Comparison of ENCODE assay signal across 15 cellular contexts in the genomic region with DNA sequence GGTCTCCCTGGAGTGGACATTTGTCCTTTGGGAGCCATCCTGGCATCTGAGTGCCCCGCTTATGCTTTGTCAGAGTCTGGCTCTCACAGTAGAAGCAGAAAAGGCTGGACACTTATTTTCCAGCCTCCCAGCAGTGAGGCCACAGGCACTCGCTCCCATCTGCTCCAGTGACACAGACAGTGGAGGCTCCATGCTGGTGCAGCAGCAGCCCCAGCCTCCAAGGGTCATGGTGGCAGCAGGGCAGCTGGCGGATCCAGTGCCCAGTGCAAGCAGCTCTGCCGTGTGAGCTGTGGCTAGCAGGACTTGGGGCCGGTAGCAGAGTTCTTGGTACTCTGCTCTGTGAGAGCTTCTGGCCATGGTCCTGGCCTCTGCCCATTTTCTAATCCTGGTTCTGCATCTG.
DNase-seq lines count a peak whose midpoint lies in the region; ATAC-seq and TF ChIP-seq lines count a peak whose summit lies in the region.
"Had no signal": no experiment of that assay in that cellular context is flagged by ENCODE, and none has a peak within 500 bp of the region (broad histone marks: within the 10 kb centered on the region; RNA-seq: fewer than 3 reads in every experiment).

No MANE protein-coding gene starts in this region.

- ATAC-seq in SK-N-SH treated with all-trans-retinoic acid at 6 μM for 48 hours (no peak), HG03025 (IDR thresholded peaks at IDR 0.05; ENCODE audit: low FRiP score, unreplicated experiment) (no peak)

- H4K20me1 ChIP-seq in SK-N-SH (ENCODE audit: insufficient read depth), result no peaks in the 10 kb centered on the region

- H3K36me3 ChIP-seq in SK-N-SH (replicated peaks in 1 of 2; ENCODE audit: control insufficient read depth in 1 of 2, insufficient read depth in 2 of 2, low read length in 1 of 2) (no peaks in the 10 kb centered on the region), ovary (no peaks in the 10 kb centered on the region)

- no peak overlapping the region for H3K9ac ChIP-seq in SK-N-SH

- no peaks in the 10 kb centered on the region for H3K79me2 ChIP-seq in SK-N-SH (ENCODE audit: insufficient read depth)

- WGBS in SK-N-SH (ENCODE audit: low lambda C conversion rate), result 44% methylated on average over 3 of the region's 5 CpGs
- WGBS in ovary, 3 donors, result 68 to 81% (median 81%) methylated on average over 5 of the region's 5 CpGs

- TF ChIP-seq RAD21 in SK-N-SH (IDR thresholded peaks at IDR 0.05; ENCODE audit: low read length), result no peak

- H3K4me1 ChIP-seq in SK-N-SH (ENCODE audit: control insufficient read depth in 1 of 2, insufficient read depth in 2 of 2, low read depth in 1 of 2, low read length in 1 of 2), result peaks cover 0 to 42% of the 10 kb centered on the region in 2 experiments; a peak in 2 of 4 replicates
- no peaks in the 10 kb centered on the region for H3K4me1 ChIP-seq in ovary (ENCODE audit: insufficient read depth)

- H3K4me2 ChIP-seq in SK-N-SH, result no peak overlapping the region

- CTCF ChIA-PET in SK-N-SH (lab: Yijun Ruan, JAX), result interaction anchor here (0.9 to 1.4 kb wide), 5 partner anchors 11 to 274 kb away, joined by 3 to 7 read pairs (median 3); no protein-coding TSS in a partner anchor

- peak; percentile 59 for DNase-seq in SK-N-SH
- peak; percentile 56 for DNase-seq in NCI-H69 (lab: John Stamatoyannopoulos, UW)
- peak; percentile 49 for DNase-seq in islet precursor cell
- peak; percentile 61 for DNase-seq in retina
- no peak for DNase-seq in ovary
- no peak for DNase-seq in GDM1 (lab: John Stamatoyannopoulos, UW)
- DNase-seq: Kasumi-1; NCI-H1694 treated with DMSO at 0.1 percent for 48 hours; NCI-H2081 treated with DMSO at 0.1 percent for 48 hours; NCI-H2171 treated with DMSO at 0.1 percent for 48 hours; NK-92 treated with Interleukin-12 subunit alpha and Interleukin-12 subunit beta, amount 100 ng/mL, for 24 hours; SHP77 treated with DMSO at 0.1 percent for 48 hours had no signal

- peak overlapping the region in 1 of 2 experiments; percentile 87; a peak in 2 of 4 replicates for H3K27ac ChIP-seq in SK-N-SH (ENCODE audit: low read depth in 2 of 2, low read length in 1 of 2)
- H3K27ac ChIP-seq in ovary, result no peak overlapping the region
- H3K27ac ChIP-seq: RWPE1 had no signal

- H3K27me3 ChIP-seq in SK-N-SH (ENCODE audit: insufficient read depth) (no peaks in the 10 kb centered on the region; the same call in 1 of the 2 replicates), ovary (no peaks in the 10 kb centered on the region)

- TF ChIP-seq CTCF in SK-N-SH (IDR thresholded peaks at IDR 0.05), result no peak
- TF ChIP-seq CTCF in ovary (IDR thresholded peaks at IDR 0.05), result no peak

- H3K9me3 ChIP-seq in SK-N-SH (no peaks in the 10 kb centered on the region), ovary (no peaks in the 10 kb centered on the region)

- no peak overlapping the region for H2AFZ ChIP-seq in SK-N-SH (ENCODE audit: low read depth)

- POLR2A ChIA-PET in SK-N-SH (lab: Yijun Ruan, JAX), result no interaction called here

- TF ChIP-seq POLR2A in ovary (IDR thresholded peaks at IDR 0.05), result no peak

- no peak; a peak in 1 of 4 replicates for TF ChIP-seq EP300 in SK-N-SH (IDR thresholded peaks at IDR 0.05; ENCODE audit: borderline replicate concordance in 1 of 2, low read depth in 1 of 2, low read length in 1 of 2)
- no peak for TF ChIP-seq EP300 in ovary (IDR thresholded peaks at IDR 0.05)

- no peaks in the 10 kb centered on the region for H3F3A ChIP-seq in SK-N-SH (replicated peaks; ENCODE audit: insufficient read depth)

- no peaks in the 10 kb centered on the region for H3K9me2 ChIP-seq in SK-N-SH

- intact Hi-C loops in ovary (cut with DNase I), result no loop called here

- H3K4me3 ChIP-seq in SK-N-SH (ENCODE audit: low read depth in 2 of 2, low read length in 1 of 2), result no peak overlapping the region
- no peak overlapping the region for H3K4me3 ChIP-seq in ovary

TF ChIP-seq in SK-N-SH, 30 proteins besides CTCF, POLR2A, EP300 and RAD21 (continues in another document):
- TF ChIP-seq YY1 (IDR thresholded peaks at IDR 0.05; ENCODE audit: low read depth) (no peak), FOXJ3 (CRISPR knock-in tag; IDR thresholded peaks at IDR 0.05) (no peak), RFX5 (IDR thresholded peaks at IDR 0.05; ENCODE audit: low read length) (no peak), TCF12 (IDR thresholded peaks at IDR 0.05) (no peak), EZH2phosphoT487 (IDR thresholded peaks at IDR 0.05; ENCODE audit: borderline replicate concordance, low read depth) (no peak), FOXM1 (IDR thresholded peaks at IDR 0.05; ENCODE audit: low read depth) (no peak), NFIC (IDR thresholded peaks at IDR 0.05; ENCODE audit: borderline replicate concordance) (no peak), TEAD4 (IDR thresholded peaks at IDR 0.05; ENCODE audit: borderline replicate concordance, insufficient read depth) (no peak), ELF1 (IDR thresholded peaks at IDR 0.05) (no peak), JUND (IDR thresholded peaks at IDR 0.05) (no peak), GABPA (IDR thresholded peaks at IDR 0.05; ENCODE audit: low read depth) (no peak), CHD2 (IDR thresholded peaks at IDR 0.05; ENCODE audit: low read length, partially characterized antibody) (no peak), GATA2 (CRISPR knock-in tag; IDR thresholded peaks at IDR 0.05) (no peak), POLR2AphosphoS5 (IDR thresholded peaks at IDR 0.05; ENCODE audit: low read depth, low read length) (no peak), MEF2A (IDR thresholded peaks at IDR 0.05; ENCODE audit: borderline replicate concordance, low read depth) (no peak), RCOR1 (IDR thresholded peaks at IDR 0.05; ENCODE audit: low read length) (no peak)
- TF ChIP-seq, protein P1, sequence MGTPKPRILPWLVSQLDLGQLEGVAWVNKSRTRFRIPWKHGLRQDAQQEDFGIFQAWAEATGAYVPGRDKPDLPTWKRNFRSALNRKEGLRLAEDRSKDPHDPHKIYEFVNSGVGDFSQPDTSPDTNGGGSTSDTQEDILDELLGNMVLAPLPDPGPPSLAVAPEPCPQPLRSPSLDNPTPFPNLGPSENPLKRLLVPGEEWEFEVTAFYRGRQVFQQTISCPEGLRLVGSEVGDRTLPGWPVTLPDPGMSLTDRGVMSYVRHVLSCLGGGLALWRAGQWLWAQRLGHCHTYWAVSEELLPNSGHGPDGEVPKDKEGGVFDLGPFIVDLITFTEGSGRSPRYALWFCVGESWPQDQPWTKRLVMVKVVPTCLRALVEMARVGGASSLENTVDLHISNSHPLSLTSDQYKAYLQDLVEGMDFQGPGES (IDR thresholded peaks at IDR 0.05; ENCODE audit: low read depth, low read length), result no peak
- TF ChIP-seq, protein P2, sequence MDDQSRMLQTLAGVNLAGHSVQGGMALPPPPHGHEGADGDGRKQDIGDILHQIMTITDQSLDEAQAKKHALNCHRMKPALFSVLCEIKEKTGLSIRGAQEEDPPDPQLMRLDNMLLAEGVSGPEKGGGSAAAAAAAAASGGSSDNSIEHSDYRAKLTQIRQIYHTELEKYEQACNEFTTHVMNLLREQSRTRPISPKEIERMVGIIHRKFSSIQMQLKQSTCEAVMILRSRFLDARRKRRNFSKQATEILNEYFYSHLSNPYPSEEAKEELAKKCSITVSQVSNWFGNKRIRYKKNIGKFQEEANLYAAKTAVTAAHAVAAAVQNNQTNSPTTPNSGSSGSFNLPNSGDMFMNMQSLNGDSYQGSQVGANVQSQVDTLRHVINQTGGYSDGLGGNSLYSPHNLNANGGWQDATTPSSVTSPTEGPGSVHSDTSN (IDR thresholded peaks at IDR 0.05), result no peak

TF ChIP-seq in SK-N-SH treated with all-trans-retinoic acid at 6 μM for 48 hours, 23 proteins besides CTCF, POLR2A, EP300 and RAD21:
- TF ChIP-seq ZC3H10 (CRISPR knock-in tag; IDR thresholded peaks at IDR 0.05) (no peak), RARB (CRISPR knock-in tag; IDR thresholded peaks at IDR 0.05) (no peak), ZNF565 (CRISPR knock-in tag; conservative IDR thresholded peaks at IDR 0.05; ENCODE audit: low read depth) (no peak), GLIS3 (CRISPR knock-in tag; IDR thresholded peaks at IDR 0.05) (no peak), BACH2 (CRISPR knock-in tag; IDR thresholded peaks at IDR 0.05; ENCODE audit: borderline replicate concordance) (no peak), ZFP30 (CRISPR knock-in tag; IDR thresholded peaks at IDR 0.05) (no peak), PPARA (CRISPR knock-in tag; IDR thresholded peaks at IDR 0.05; ENCODE audit: borderline replicate concordance) (no peak)

Comparison
In these comparisons a context has a peak if more than half of its experiments do, and no peak if none do; other contexts are left out.
1. DNase-seq: peak in SK-N-SH (single experiment), NCI-H69 (single experiment), islet precursor cell (single experiment) and retina (single experiment); none in ovary (0 of 5) and GDM1 (single experiment).